Comparison of ENCODE assay signal across 9 cellular contexts in the genomic region with DNA sequence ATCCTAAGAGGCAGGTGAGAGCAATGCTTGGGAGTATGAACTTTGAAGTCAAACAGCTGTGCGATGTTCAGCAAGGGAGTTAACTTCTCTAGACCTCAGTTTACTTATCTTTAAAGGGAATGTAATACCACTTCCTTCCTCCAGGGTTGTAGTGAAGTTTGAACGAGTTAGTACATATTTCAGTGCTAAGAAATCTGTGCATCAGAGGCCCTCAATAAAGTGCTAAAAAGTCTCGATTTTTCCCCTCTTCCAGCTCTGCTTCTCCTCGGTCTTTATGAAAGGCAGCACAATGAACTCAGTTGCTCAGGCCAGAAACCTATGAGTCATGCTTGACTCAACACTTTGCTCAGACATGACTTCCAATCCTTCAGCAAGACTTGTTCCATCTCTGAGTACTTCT.
DNase-seq lines count a peak whose midpoint lies in the region; ATAC-seq and TF ChIP-seq lines count a peak whose summit lies in the region.
"Had no signal": no experiment of that assay in that cellular context is flagged by ENCODE, and none has a peak within 500 bp of the region (broad histone marks: within the 10 kb centered on the region; RNA-seq: fewer than 3 reads in every experiment).

No MANE protein-coding gene starts in this region.

- H3K9me2 ChIP-seq in PC-9 (ENCODE audit: insufficient read depth): no peaks in the 10 kb centered on the region

- no peaks in the 10 kb centered on the region for H3K9me3 ChIP-seq in BE2C
- H3K9me3 ChIP-seq in PC-9 (ENCODE audit: insufficient read depth, low read depth): no peaks in the 10 kb centered on the region

- no peaks in the 10 kb centered on the region for H3K4me1 ChIP-seq in BE2C
- no peaks in the 10 kb centered on the region for H3K4me1 ChIP-seq in PC-9 (replicated peaks; ENCODE audit: insufficient read depth)

- H3K36me3 ChIP-seq in BE2C: no peaks in the 10 kb centered on the region
- H3K36me3 ChIP-seq in PC-9 (ENCODE audit: low read depth): no peaks in the 10 kb centered on the region

- CTCF ChIA-PET in PC-9 (lab: Charles Lee): no interaction called here

- H4K20me1 ChIP-seq in PC-9 (ENCODE audit: insufficient read depth): no peaks in the 10 kb centered on the region

- H3K4me2 ChIP-seq in PC-9: no peak overlapping the region; the same call in 1 of the 2 replicates

- intact Hi-C loops in PC-9 (cut with micrococcal nuclease; ENCODE audit: unreplicated experiment): no loop called here

- no peak overlapping the region for H3K4me3 ChIP-seq in BE2C (ENCODE audit: low read depth, low read length)
- H3K4me3 ChIP-seq in PC-9: no peak overlapping the region

- no peaks in the 10 kb centered on the region for H3F3A ChIP-seq in PC-9 (ENCODE audit: insufficient read depth, low read depth)

- no TSS peak for BruUV-seq in PC-9 (replicated peaks; lab: Mats Ljungman, UMichigan)

- DNase-seq in BE2C (no peak), PC-9 (peak in 1 of 2 experiments; percentile 26), foreskin melanocyte (peak; percentile 53), MV-4-11 (lab: John Stamatoyannopoulos, UW) (no peak)
- no peak for DNase-seq in stimulated activated CD4-positive, alpha-beta T cell treated with anti-CD3 and anti-CD28 coated beads, Interleukin-2, amount 100 ng/mL, for 48 hours

- TF ChIP-seq CTCF in BE2C (IDR thresholded peaks at IDR 0.05; ENCODE audit: low read depth, low read length) (peak; percentile 36), PC-9 (conservative IDR thresholded peaks at IDR 0.05) (peak; percentile 40; the same call in 1 of the 2 replicates)

- POLR2A ChIA-PET in PC-9 (lab: Charles Lee; ENCODE audit: unreplicated experiment): interaction anchor here (0.6 kb wide), 1 partner anchor 152 kb away, joined by 3 read pairs; no protein-coding TSS in a partner anchor

- H3K27me3 ChIP-seq in BE2C (no peaks in the 10 kb centered on the region), PC-9 (ENCODE audit: insufficient read depth, low read depth) (no peaks in the 10 kb centered on the region)

- no peak overlapping the region for H3K27ac ChIP-seq in PC-9

- peak overlapping the region; percentile 66; the same call in 1 of the 2 replicates for H2AFZ ChIP-seq in PC-9

- no peaks in the 10 kb centered on the region for H3K79me2 ChIP-seq in PC-9 (ENCODE audit: low read depth)

- ATAC-seq in GM19351 (IDR thresholded peaks at IDR 0.05; ENCODE audit: unreplicated experiment) (peak; percentile 59), HG03469 (IDR thresholded peaks at IDR 0.05; ENCODE audit: unreplicated experiment) (no peak), HG03565 (IDR thresholded peaks at IDR 0.05; ENCODE audit: unreplicated experiment) (no peak)
- ATAC-seq: natural killer cell treated with Interleukin-12 subunit alpha and Interleukin-12 subunit beta and Interleukin-15 and Interleukin-18, amount 100 ng/mL, for 72 hours had no signal
